In the genomic region with DNA sequence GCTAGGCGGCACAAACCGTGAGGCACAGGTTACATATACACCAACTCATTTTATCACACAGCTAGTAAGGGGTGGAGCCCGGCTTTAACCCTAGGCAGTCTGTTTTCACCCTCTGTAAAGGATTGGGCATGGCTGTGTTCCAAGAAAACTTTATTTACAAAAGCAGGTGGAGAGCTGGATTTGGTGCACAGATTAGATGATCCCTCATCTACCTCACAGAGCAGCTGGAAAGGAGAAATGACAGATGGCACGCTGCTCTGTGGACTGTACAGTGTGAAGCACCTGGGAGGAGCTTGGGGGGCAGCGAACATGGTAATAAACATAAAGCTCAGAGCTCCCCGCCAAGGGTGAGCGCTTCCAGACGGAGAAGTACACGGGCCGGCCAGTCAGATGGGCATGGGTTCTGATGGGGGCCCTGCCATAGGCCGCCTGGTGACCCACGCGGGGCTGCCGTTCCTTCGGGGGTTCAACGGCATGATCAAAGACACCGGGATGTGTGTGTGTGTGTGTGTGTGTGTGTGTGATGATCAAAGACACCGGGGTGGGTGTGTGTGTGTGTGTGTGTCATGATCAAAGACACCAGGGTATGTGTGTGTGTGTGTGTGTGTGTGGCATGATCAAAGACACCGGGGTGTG, we compare ENCODE assay signal across 9 cellular contexts. TPM values are rescaled to one million over a fixed set of nuclear protein-coding genes. Genes with fewer than 3 reads are reported as not detected.
DNase-seq lines count a peak whose midpoint lies in the region; FAIRE-seq and TF ChIP-seq lines count a peak whose summit lies in the region.
"Had no signal": no experiment of that assay in that cellular context is flagged by ENCODE, and none has a peak within 500 bp of the region (broad histone marks: within the 10 kb centered on the region; RNA-seq: fewer than 3 reads in every experiment).

No MANE protein-coding gene starts in this region.

- FAIRE-seq in endothelial cell of umbilical vein (lab: Jason Lieb, UNC) (no peak), urothelium cell line (lab: Jason Lieb, UNC) (no peak)

- dilution Hi-C loops in endothelial cell of umbilical vein (cut with MboI; ENCODE audit: extremely low pct_ligation_motif_present, low sequenced_read_pairs): no loop called here

- POLR2A ChIA-PET in endothelial cell of umbilical vein (lab: Charles Lee): no interaction called here

- peak overlapping the region; percentile 84 for H3K27ac Mint-ChIP-seq in T-helper 1 cell treated with Interleukin-12 subunit alpha and Interleukin-12 subunit beta and Interleukin-4 antibody, amounts not matched to agents 30 μg/mL and 1 μg/mL, for 36 hours

- TF ChIP-seq CTCF in endothelial cell of umbilical vein (IDR thresholded peaks at IDR 0.05; ENCODE audit: extremely low read depth in 1 of 2, insufficient read depth in 1 of 2, low read depth in 1 of 2, low read length in 2 of 2) (no peak), suprapubic skin (IDR thresholded peaks at IDR 0.05) (no peak)

- H3K4me1 Mint-ChIP-seq in T-helper 1 cell treated with Interleukin-12 subunit alpha and Interleukin-12 subunit beta and Interleukin-4 antibody, amounts not matched to agents 30 μg/mL and 1 μg/mL, for 36 hours (ENCODE audit: low read depth): peaks cover 18% of the 10 kb centered on the region

- H3K27ac ChIP-seq in endothelial cell of umbilical vein (ENCODE audit: insufficient read depth, low read depth, low read length) (no peak overlapping the region), suprapubic skin (no peak overlapping the region)
- H3K27ac ChIP-seq: KMS-11 had no signal

- no peak for TF ChIP-seq POLR2A in endothelial cell of umbilical vein (IDR thresholded peaks at IDR 0.05; ENCODE audit: low read depth, low read length)
- TF ChIP-seq POLR2A in suprapubic skin (IDR thresholded peaks at IDR 0.05): no peak

- no peaks in the 10 kb centered on the region for H4K20me1 ChIP-seq in endothelial cell of umbilical vein (replicated peaks; ENCODE audit: control insufficient read depth, extremely low read depth, insufficient read depth, low read length)

- H2AFZ ChIP-seq in endothelial cell of umbilical vein (ENCODE audit: low read depth, low read length): peak overlapping the region; percentile 98

- no TSS peak for BruUV-seq in endothelial cell of umbilical vein (replicated peaks; lab: Mats Ljungman, UMichigan)

- H3K4me3 Mint-ChIP-seq in T-helper 1 cell treated with Interleukin-12 subunit alpha and Interleukin-12 subunit beta and Interleukin-4 antibody, amounts not matched to agents 30 μg/mL and 1 μg/mL, for 36 hours: peak overlapping the region; percentile 83

- H3K9me3 Mint-ChIP-seq in T-helper 1 cell treated with Interleukin-12 subunit alpha and Interleukin-12 subunit beta and Interleukin-4 antibody, amounts not matched to agents 30 μg/mL and 1 μg/mL, for 36 hours: no peaks in the 10 kb centered on the region

- H3K4me1 ChIP-seq in endothelial cell of umbilical vein (ENCODE audit: control insufficient read depth, extremely low read depth, insufficient read depth, low read length): peaks cover 6% of the 10 kb centered on the region
- H3K4me1 ChIP-seq in suprapubic skin: peaks cover 14% of the 10 kb centered on the region

- H3K27me3 Mint-ChIP-seq in T-helper 1 cell treated with Interleukin-12 subunit alpha and Interleukin-12 subunit beta and Interleukin-4 antibody, amounts not matched to agents 30 μg/mL and 1 μg/mL, for 36 hours (ENCODE audit: low read depth): peaks cover 10% of the 10 kb centered on the region

- CTCF ChIA-PET in endothelial cell of umbilical vein (lab: Charles Lee): interaction anchor here (0.7 to 1.8 kb wide), 11 partner anchors 13 to 497 kb away, joined by 3 to 6 read pairs (median 3); a partner anchor contains a TSS

- no peak for TF ChIP-seq EP300 in suprapubic skin (IDR thresholded peaks at IDR 0.05)

- H3K9me3 ChIP-seq in endothelial cell of umbilical vein (replicated peaks; ENCODE audit: control insufficient read depth, insufficient read depth, low read length) (no peaks in the 10 kb centered on the region), suprapubic skin (no peaks in the 10 kb centered on the region)

- 61% methylated on average over 18 of the region's 19 CpGs for WGBS in suprapubic skin

- peaks cover 3% of the 10 kb centered on the region for H3K36me3 Mint-ChIP-seq in T-helper 1 cell treated with Interleukin-12 subunit alpha and Interleukin-12 subunit beta and Interleukin-4 antibody, amounts not matched to agents 30 μg/mL and 1 μg/mL, for 36 hours (ENCODE audit: low read depth)

- peak overlapping the region; percentile 56 for H3K4me2 ChIP-seq in endothelial cell of umbilical vein (ENCODE audit: insufficient read depth, low read length)
- H3K4me2 ChIP-seq: KMS-11 had no signal

- no peak overlapping the region for H3K4me3 ChIP-seq in endothelial cell of umbilical vein (replicated peaks in 1 of 3; ENCODE audit: insufficient read depth in 1 of 3, low read depth in 1 of 3, low read length in 3 of 3)
- H3K4me3 ChIP-seq in suprapubic skin: peak overlapping the region; percentile 84

- no peaks in the 10 kb centered on the region for H3K9me1 ChIP-seq in endothelial cell of umbilical vein (replicated peaks; ENCODE audit: control insufficient read depth, extremely low read depth, insufficient read depth, low read length)

- H3K9ac ChIP-seq in endothelial cell of umbilical vein (replicated peaks; ENCODE audit: extremely low read depth, insufficient read depth, low read length): no peak overlapping the region

- peaks cover 20% of the 10 kb centered on the region for H3K79me2 ChIP-seq in endothelial cell of umbilical vein (ENCODE audit: control insufficient read depth, insufficient read depth, low read length)

- DNase-seq in activated gamma-delta T cell treated with Interleukin-2 at 50 U/mL for 16 hours (peak; percentile 12), activated gamma-delta T cell (lab: John Stamatoyannopoulos, UW) (no peak), endothelial cell of umbilical vein (ENCODE audit: low read depth, low spot score) (no peak), suprapubic skin (ENCODE audit: low spot score in 2 of 2) (no peak), urothelium cell line (ENCODE audit: low spot score) (no peak), middle frontal gyrus (ENCODE audit: extremely low spot score, low spot score) (no peak), iPS-NIHi7 (ENCODE audit: extremely low spot score) (no peak)

- peaks cover 0 to 7% of the 10 kb centered on the region in 2 experiments for H3K27me3 ChIP-seq in endothelial cell of umbilical vein (ENCODE audit: control insufficient read depth in 2 of 2, insufficient read depth in 2 of 2, low read length in 2 of 2)
- H3K27me3 ChIP-seq in suprapubic skin: no peaks in the 10 kb centered on the region

- H3K36me3 ChIP-seq in endothelial cell of umbilical vein (ENCODE audit: control insufficient read depth in 2 of 2, extremely low read depth in 1 of 2, insufficient read depth in 2 of 2, low read length in 2 of 2): no peaks in the 10 kb centered on the region
- peaks cover 8% of the 10 kb centered on the region for H3K36me3 ChIP-seq in suprapubic skin

- intact Hi-C loops in endothelial cell of umbilical vein (cut with micrococcal nuclease): loop anchor here (5.0 kb wide), 1 partner anchor 36 kb away; no protein-coding TSS in a partner anchor

TF ChIP-seq in endothelial cell of umbilical vein, 7 proteins besides CTCF, POLR2A, EP300 and RAD21:
- TF ChIP-seq JUN (IDR thresholded peaks at IDR 0.05; ENCODE audit: borderline replicate concordance, insufficient read depth, insufficient read length, low read depth) (no peak), GATA2 (IDR thresholded peaks at IDR 0.05; ENCODE audit: insufficient read depth, insufficient read length, low read depth, low read length) (no peak), POLR2AphosphoS5 (IDR thresholded peaks at IDR 0.05; ENCODE audit: insufficient read depth, low read depth, low read length) (no peak), FOS (IDR thresholded peaks at IDR 0.05; ENCODE audit: borderline replicate concordance, insufficient read depth, low read length) (no peak), EZH2 (IDR thresholded peaks at IDR 0.05; ENCODE audit: borderline replicate concordance, low read depth, low read length, severe bottlenecking) (no peak), MYC (IDR thresholded peaks at IDR 0.05; ENCODE audit: low read depth, low read length) (no peak)
- TF ChIP-seq, protein P1, sequence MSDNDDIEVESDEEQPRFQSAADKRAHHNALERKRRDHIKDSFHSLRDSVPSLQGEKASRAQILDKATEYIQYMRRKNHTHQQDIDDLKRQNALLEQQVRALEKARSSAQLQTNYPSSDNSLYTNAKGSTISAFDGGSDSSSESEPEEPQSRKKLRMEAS (IDR thresholded peaks at IDR 0.05; ENCODE audit: insufficient read depth, insufficient read length): no peak
TF ChIP-seq in endothelial cell of umbilical vein: peak in this region for 0.

RNA-seq across cellular contexts. Expression of a gene that starts 0.9 kb away (rescaled TPM):
- total RNA-seq in endothelial cell of umbilical vein (9.8 and 11.5 TPM in 2 replicates), suprapubic skin (10 to 100 TPM in 3 of 4 donors, 1 to 10 TPM in 1; 9.1 to 13.5 (median 11.7) TPM)
- polyA plus RNA-seq in endothelial cell of umbilical vein: 20.2 and 25.8 TPM in 2 replicates
- 12.9 and 14.7 TPM in 2 replicates for polyA plus RNA-seq in endothelial cell of umbilical vein (2011; cell fraction: cytosol; rRNA removed)
- polyA plus RNA-seq in endothelial cell of umbilical vein (2011; cell fraction: nucleus; rRNA removed): 7.2 and 7.3 TPM in 2 replicates
- polyA plus RNA-seq in endothelial cell of umbilical vein (2012): 12.1 and 12.6 TPM in 2 replicates
- polyA minus RNA-seq in endothelial cell of umbilical vein: 9.8 and 10.8 TPM in 2 replicates
- 7.7 TPM for polyA minus RNA-seq in endothelial cell of umbilical vein (2011; cell fraction: cytosol; rRNA and poly(A)+ RNA removed)
- 3.3 and 4.4 TPM in 2 replicates for polyA minus RNA-seq in endothelial cell of umbilical vein (2011; cell fraction: nucleus; rRNA and poly(A)+ RNA removed)
